Comparison of ENCODE assay signal across 1 cellular context in the genomic region with DNA sequence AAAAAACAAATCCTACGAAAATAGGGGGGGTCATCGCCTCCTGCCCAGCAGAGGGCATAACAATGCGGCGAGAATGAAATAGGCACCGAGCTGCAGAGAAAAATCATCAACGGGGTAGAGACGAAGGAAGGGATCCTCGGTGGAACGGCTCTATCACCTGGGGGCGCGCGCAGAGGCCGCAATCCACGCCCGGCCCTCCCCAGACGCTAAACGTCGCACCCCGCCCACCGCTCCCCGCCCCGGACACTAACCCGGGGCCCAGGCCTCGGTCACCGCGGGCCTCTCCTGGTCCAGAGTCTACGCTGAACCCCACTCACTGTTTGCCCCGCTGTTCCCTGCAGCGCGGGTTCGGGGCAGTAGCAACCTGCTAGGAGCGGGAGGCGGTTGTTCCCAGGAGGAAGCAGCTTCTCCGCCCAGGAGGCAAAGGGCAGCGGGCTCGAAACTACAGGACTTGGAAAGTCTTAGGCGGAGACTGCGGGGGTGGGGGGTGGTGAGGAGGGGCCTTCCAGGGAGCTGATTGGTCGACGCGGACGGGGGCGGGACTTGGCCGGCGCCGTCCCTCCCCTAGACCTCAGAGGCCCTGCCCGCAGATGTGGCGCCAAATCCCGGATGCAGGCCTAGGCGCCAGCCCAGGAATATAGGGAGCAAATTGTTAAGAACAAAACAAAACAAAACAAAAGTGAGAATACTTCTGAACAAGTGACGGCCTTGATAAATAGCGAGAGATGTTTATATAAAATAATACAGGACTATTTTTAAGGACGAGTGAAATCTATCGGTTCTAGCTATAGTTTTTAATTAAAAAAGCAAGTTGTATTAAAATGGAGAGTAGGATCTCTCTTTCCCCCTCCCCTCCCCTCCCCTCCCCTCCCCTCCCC.
TF ChIP-seq lines count a peak whose summit lies in the region.

A gene with protein sequence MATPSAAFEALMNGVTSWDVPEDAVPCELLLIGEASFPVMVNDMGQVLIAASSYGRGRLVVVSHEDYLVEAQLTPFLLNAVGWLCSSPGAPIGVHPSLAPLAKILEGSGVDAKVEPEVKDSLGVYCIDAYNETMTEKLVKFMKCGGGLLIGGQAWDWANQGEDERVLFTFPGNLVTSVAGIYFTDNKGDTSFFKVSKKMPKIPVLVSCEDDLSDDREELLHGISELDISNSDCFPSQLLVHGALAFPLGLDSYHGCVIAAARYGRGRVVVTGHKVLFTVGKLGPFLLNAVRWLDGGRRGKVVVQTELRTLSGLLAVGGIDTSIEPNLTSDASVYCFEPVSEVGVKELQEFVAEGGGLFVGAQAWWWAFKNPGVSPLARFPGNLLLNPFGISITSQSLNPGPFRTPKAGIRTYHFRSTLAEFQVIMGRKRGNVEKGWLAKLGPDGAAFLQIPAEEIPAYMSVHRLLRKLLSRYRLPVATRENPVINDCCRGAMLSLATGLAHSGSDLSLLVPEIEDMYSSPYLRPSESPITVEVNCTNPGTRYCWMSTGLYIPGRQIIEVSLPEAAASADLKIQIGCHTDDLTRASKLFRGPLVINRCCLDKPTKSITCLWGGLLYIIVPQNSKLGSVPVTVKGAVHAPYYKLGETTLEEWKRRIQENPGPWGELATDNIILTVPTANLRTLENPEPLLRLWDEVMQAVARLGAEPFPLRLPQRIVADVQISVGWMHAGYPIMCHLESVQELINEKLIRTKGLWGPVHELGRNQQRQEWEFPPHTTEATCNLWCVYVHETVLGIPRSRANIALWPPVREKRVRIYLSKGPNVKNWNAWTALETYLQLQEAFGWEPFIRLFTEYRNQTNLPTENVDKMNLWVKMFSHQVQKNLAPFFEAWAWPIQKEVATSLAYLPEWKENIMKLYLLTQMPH (minus strand): TSS at position 467 of the 878 bp plus-strand sequence. CDS start 25,568 bp downstream, outside the sequence.

TF ChIP-seq in HepG2, 621 proteins besides CTCF, POLR2A, EP300 and RAD21 (continued from another document and continues in another):
- TF ChIP-seq, protein P1, sequence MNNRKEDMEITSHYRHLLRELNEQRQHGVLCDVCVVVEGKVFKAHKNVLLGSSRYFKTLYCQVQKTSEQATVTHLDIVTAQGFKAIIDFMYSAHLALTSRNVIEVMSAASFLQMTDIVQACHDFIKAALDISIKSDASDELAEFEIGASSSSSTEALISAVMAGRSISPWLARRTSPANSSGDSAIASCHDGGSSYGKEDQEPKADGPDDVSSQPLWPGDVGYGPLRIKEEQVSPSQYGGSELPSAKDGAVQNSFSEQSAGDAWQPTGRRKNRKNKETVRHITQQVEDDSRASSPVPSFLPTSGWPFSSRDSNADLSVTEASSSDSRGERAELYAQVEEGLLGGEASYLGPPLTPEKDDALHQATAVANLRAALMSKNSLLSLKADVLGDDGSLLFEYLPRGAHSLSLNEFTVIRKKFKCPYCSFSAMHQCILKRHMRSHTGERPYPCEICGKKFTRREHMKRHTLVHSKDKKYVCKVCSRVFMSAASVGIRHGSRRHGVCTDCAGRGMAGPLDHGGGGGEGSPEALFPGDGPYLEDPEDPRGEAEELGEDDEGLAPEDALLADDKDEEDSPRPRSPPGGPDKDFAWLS (CRISPR knock-in tag; IDR thresholded peaks at IDR 0.05; ENCODE audit: borderline replicate concordance) = peak; percentile 95; the same call in 1 of the 2 replicates
- TF ChIP-seq ESRRA (CRISPR knock-in tag; IDR thresholded peaks at IDR 0.05; ENCODE audit: low read depth) = peak; percentile 91
- no peak for TF ChIP-seq ZNF672 (CRISPR knock-in tag; IDR thresholded peaks at IDR 0.05)
- TF ChIP-seq RBM39 (IDR thresholded peaks at IDR 0.05; ENCODE audit: low read depth, low read length, poor library complexity, severe bottlenecking) = peak; percentile 82
- TF ChIP-seq NFIB (CRISPR knock-in tag; IDR thresholded peaks at IDR 0.05; ENCODE audit: borderline replicate concordance) = no peak
- TF ChIP-seq, protein P2, sequence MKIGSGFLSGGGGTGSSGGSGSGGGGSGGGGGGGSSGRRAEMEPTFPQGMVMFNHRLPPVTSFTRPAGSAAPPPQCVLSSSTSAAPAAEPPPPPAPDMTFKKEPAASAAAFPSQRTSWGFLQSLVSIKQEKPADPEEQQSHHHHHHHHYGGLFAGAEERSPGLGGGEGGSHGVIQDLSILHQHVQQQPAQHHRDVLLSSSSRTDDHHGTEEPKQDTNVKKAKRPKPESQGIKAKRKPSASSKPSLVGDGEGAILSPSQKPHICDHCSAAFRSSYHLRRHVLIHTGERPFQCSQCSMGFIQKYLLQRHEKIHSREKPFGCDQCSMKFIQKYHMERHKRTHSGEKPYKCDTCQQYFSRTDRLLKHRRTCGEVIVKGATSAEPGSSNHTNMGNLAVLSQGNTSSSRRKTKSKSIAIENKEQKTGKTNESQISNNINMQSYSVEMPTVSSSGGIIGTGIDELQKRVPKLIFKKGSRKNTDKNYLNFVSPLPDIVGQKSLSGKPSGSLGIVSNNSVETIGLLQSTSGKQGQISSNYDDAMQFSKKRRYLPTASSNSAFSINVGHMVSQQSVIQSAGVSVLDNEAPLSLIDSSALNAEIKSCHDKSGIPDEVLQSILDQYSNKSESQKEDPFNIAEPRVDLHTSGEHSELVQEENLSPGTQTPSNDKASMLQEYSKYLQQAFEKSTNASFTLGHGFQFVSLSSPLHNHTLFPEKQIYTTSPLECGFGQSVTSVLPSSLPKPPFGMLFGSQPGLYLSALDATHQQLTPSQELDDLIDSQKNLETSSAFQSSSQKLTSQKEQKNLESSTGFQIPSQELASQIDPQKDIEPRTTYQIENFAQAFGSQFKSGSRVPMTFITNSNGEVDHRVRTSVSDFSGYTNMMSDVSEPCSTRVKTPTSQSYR (CRISPR knock-in tag; IDR thresholded peaks at IDR 0.05; ENCODE audit: borderline replicate concordance) = peak; percentile 60; the same call in 1 of the 2 replicates
- TF ChIP-seq, protein P3, sequence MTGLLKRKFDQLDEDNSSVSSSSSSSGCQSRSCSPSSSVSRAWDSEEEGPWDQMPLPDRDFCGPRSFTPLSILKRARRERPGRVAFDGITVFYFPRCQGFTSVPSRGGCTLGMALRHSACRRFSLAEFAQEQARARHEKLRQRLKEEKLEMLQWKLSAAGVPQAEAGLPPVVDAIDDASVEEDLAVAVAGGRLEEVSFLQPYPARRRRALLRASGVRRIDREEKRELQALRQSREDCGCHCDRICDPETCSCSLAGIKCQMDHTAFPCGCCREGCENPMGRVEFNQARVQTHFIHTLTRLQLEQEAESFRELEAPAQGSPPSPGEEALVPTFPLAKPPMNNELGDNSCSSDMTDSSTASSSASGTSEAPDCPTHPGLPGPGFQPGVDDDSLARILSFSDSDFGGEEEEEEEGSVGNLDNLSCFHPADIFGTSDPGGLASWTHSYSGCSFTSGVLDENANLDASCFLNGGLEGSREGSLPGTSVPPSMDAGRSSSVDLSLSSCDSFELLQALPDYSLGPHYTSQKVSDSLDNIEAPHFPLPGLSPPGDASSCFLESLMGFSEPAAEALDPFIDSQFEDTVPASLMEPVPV (CRISPR knock-in tag; IDR thresholded peaks at IDR 0.05) = peak; percentile 81
- TF ChIP-seq, protein P4, sequence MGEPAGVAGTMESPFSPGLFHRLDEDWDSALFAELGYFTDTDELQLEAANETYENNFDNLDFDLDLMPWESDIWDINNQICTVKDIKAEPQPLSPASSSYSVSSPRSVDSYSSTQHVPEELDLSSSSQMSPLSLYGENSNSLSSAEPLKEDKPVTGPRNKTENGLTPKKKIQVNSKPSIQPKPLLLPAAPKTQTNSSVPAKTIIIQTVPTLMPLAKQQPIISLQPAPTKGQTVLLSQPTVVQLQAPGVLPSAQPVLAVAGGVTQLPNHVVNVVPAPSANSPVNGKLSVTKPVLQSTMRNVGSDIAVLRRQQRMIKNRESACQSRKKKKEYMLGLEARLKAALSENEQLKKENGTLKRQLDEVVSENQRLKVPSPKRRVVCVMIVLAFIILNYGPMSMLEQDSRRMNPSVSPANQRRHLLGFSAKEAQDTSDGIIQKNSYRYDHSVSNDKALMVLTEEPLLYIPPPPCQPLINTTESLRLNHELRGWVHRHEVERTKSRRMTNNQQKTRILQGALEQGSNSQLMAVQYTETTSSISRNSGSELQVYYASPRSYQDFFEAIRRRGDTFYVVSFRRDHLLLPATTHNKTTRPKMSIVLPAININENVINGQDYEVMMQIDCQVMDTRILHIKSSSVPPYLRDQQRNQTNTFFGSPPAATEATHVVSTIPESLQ (CRISPR knock-in tag; conservative IDR thresholded peaks at IDR 0.05) = no peak
- no peak for TF ChIP-seq MAFF (IDR thresholded peaks at IDR 0.05; ENCODE audit: low read depth, low read length)
- TF ChIP-seq MXI1 (IDR thresholded peaks at IDR 0.05; ENCODE audit: borderline replicate concordance, low read depth, low read length) = peak; percentile 62; the same call in 1 of the 3 replicates
- peak; percentile 59 for TF ChIP-seq KMT2B (CRISPR knock-in tag; IDR thresholded peaks at IDR 0.05)
- TF ChIP-seq NR2C2 (CRISPR knock-in tag; IDR thresholded peaks at IDR 0.05; ENCODE audit: borderline replicate concordance) = peak; percentile 78
- TF ChIP-seq TBX2 (CRISPR knock-in tag; IDR thresholded peaks at IDR 0.05; ENCODE audit: borderline replicate concordance) = peak; percentile 81; the same call in 1 of the 2 replicates
- 0 out of 2 replicates have a peak, but pooled peaks have one; percentile 49 for TF ChIP-seq ZNF335 (CRISPR knock-in tag; IDR thresholded peaks at IDR 0.05)
- TF ChIP-seq FOXC1 (CRISPR knock-in tag; IDR thresholded peaks at IDR 0.05; ENCODE audit: borderline replicate concordance) = peak; percentile 72; the same call in 1 of the 2 replicates
- 0 out of 2 replicates have a peak, but pooled peaks have one; percentile 30 for TF ChIP-seq HHEX (CRISPR knock-in tag; IDR thresholded peaks at IDR 0.05)
- TF ChIP-seq MTA1 (CRISPR knock-in tag; IDR thresholded peaks at IDR 0.05; ENCODE audit: borderline replicate concordance) = peak; percentile 79; the same call in 1 of the 2 replicates
- TF ChIP-seq, protein P5, sequence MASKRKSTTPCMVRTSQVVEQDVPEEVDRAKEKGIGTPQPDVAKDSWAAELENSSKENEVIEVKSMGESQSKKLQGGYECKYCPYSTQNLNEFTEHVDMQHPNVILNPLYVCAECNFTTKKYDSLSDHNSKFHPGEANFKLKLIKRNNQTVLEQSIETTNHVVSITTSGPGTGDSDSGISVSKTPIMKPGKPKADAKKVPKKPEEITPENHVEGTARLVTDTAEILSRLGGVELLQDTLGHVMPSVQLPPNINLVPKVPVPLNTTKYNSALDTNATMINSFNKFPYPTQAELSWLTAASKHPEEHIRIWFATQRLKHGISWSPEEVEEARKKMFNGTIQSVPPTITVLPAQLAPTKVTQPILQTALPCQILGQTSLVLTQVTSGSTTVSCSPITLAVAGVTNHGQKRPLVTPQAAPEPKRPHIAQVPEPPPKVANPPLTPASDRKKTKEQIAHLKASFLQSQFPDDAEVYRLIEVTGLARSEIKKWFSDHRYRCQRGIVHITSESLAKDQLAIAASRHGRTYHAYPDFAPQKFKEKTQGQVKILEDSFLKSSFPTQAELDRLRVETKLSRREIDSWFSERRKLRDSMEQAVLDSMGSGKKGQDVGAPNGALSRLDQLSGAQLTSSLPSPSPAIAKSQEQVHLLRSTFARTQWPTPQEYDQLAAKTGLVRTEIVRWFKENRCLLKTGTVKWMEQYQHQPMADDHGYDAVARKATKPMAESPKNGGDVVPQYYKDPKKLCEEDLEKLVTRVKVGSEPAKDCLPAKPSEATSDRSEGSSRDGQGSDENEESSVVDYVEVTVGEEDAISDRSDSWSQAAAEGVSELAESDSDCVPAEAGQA (IDR thresholded peaks at IDR 0.05; ENCODE audit: low read depth) = no peak
- TF ChIP-seq, protein P5 (CRISPR knock-in tag; IDR thresholded peaks at IDR 0.05; ENCODE audit: borderline replicate concordance) = no peak
- 0 out of 2 replicates have a peak, but pooled peaks have one; percentile 31 for TF ChIP-seq ZNF251 (CRISPR knock-in tag; IDR thresholded peaks at IDR 0.05)
- no peak for TF ChIP-seq SAFB2 (CRISPR knock-in tag; IDR thresholded peaks at IDR 0.05; ENCODE audit: borderline replicate concordance, low read depth)
- no peak for TF ChIP-seq ZBTB7A (CRISPR knock-in tag; IDR thresholded peaks at IDR 0.05)
- no peak for TF ChIP-seq ZNF383 (CRISPR knock-in tag; IDR thresholded peaks at IDR 0.05; ENCODE audit: borderline replicate concordance)
- peak; percentile 96 for TF ChIP-seq PHF21A (CRISPR knock-in tag; IDR thresholded peaks at IDR 0.05)
- TF ChIP-seq, protein P6, sequence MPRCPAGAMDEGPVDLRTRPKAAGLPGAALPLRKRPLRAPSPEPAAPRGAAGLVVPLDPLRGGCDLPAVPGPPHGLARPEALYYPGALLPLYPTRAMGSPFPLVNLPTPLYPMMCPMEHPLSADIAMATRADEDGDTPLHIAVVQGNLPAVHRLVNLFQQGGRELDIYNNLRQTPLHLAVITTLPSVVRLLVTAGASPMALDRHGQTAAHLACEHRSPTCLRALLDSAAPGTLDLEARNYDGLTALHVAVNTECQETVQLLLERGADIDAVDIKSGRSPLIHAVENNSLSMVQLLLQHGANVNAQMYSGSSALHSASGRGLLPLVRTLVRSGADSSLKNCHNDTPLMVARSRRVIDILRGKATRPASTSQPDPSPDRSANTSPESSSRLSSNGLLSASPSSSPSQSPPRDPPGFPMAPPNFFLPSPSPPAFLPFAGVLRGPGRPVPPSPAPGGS (CRISPR knock-in tag; IDR thresholded peaks at IDR 0.05) = peak; percentile 75; the same call in 1 of the 2 replicates
- TF ChIP-seq ZNF10 (CRISPR knock-in tag; IDR thresholded peaks at IDR 0.05; ENCODE audit: borderline replicate concordance, low read depth) = no peak
- TF ChIP-seq ZNF543 (CRISPR knock-in tag; IDR thresholded peaks at IDR 0.05) = peak; percentile 34; the same call in 1 of the 2 replicates
- TF ChIP-seq, protein P7, sequence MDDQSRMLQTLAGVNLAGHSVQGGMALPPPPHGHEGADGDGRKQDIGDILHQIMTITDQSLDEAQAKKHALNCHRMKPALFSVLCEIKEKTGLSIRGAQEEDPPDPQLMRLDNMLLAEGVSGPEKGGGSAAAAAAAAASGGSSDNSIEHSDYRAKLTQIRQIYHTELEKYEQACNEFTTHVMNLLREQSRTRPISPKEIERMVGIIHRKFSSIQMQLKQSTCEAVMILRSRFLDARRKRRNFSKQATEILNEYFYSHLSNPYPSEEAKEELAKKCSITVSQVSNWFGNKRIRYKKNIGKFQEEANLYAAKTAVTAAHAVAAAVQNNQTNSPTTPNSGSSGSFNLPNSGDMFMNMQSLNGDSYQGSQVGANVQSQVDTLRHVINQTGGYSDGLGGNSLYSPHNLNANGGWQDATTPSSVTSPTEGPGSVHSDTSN (CRISPR knock-in tag; IDR thresholded peaks at IDR 0.05; ENCODE audit: borderline replicate concordance) = no peak
- TF ChIP-seq SIN3A (IDR thresholded peaks at IDR 0.05; ENCODE audit: borderline replicate concordance, low read depth, low read length) = peak; percentile 36; the same call in 1 of the 2 replicates
- TF ChIP-seq ZNF547 (CRISPR knock-in tag; IDR thresholded peaks at IDR 0.05) = no peak; the same call in 1 of the 2 replicates
- peak; percentile 89 for TF ChIP-seq PHF8 (CRISPR knock-in tag; IDR thresholded peaks at IDR 0.05)
